In the genomic region with DNA sequence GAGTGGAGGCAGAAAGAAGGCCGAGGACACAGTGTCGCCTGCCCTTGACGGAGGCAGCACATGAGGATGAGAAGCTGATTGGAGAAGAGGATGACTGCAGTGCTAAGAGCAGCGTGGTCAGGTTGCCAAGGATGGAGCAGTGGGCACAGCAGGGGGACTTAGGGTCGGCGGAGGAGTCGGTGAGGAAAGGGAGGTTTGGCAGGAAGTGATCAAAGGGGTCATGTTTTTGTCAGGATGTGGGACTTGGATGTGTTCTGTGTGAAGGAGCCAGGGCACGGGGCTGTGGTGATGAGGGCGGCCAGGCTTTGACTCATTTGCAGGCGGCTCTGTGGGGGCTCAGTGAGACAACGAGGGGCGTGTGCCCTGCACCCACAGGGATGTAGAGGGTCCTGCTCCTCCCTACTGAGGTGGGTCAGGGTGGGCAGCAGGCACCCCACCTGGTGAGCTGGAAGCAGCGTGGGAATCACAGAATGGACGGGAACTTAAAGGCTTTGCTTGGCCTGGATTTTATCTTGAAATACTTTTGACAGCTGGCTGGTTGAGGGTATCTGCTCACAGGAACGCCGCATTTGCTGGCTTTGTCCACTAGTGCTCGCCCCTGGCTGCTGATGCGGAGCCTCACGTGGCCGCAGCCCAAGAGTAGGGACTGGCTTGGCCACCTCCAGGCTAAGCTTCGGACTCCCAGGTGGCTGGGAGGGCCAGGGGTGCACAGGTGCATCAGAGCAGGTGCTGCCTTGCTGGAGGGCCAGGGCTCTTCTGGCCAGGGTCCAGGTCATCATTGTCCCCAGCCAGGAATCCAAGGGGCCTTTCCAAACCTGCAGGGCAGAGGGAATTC, we compare ENCODE assay signal across 8 cellular contexts. TPM values are rescaled to one million over a fixed set of nuclear protein-coding genes. Genes with fewer than 3 reads are reported as not detected.
DNase-seq lines count a peak whose midpoint lies in the region; ATAC-seq, FAIRE-seq and TF ChIP-seq lines count a peak whose summit lies in the region.

No MANE protein-coding gene starts in this region.

- H3K9me3 ChIP-seq in A549 = no peaks in the 10 kb centered on the region
- no peaks in the 10 kb centered on the region for H3K9me3 ChIP-seq in body of pancreas

- POLR2A ChIA-PET in A549 (lab: Yijun Ruan, JAX) = no interaction called here

- H3K9me3 Mint-ChIP-seq in activated T-helper 17 cell treated with anti-CD3 and anti-CD28 coated beads, Interleukin-2, amount 50 U/mL, for 72 hours = no peaks in the 10 kb centered on the region

- DNase-seq in A549 (ENCODE audit: low read depth in 1 of 2, low spot score in 1 of 2) (no peak), body of pancreas (no peak), NCI-H1694 treated with DMSO at 0.1 percent for 48 hours (lab: John Stamatoyannopoulos, UW) (no peak)
- no peak for DNase-seq in activated CD4-positive, CD25-positive, alpha-beta regulatory T cell (lab: John Stamatoyannopoulos, UW)

- no peak for FAIRE-seq in A549 (lab: Jason Lieb, UNC)

- peak overlapping the region; percentile 44 for H3K4me3 Mint-ChIP-seq in activated T-helper 17 cell treated with anti-CD3 and anti-CD28 coated beads, Interleukin-2, amount 50 U/mL, for 72 hours

- TF ChIP-seq CTCF in A549 (IDR thresholded peaks at IDR 0.05) (no peak), body of pancreas (IDR thresholded peaks at IDR 0.05) (no peak)

- no peak for TF ChIP-seq EP300 in A549 (IDR thresholded peaks at IDR 0.05)

- no peak overlapping the region for H3K4me2 ChIP-seq in A549

- no peak overlapping the region for H3K4me3 ChIP-seq in A549
- no peak overlapping the region for H3K4me3 ChIP-seq in body of pancreas

- H3K4me1 Mint-ChIP-seq in activated T-helper 17 cell treated with anti-CD3 and anti-CD28 coated beads, Interleukin-2, amount 50 U/mL, for 72 hours = peaks cover 13% of the 10 kb centered on the region

- H3K36me3 Mint-ChIP-seq in activated T-helper 17 cell treated with anti-CD3 and anti-CD28 coated beads, Interleukin-2, amount 50 U/mL, for 72 hours (ENCODE audit: low read depth) = peaks cover 61% of the 10 kb centered on the region

- H3K36me3 ChIP-seq in body of pancreas (replicated peaks in 1 of 2; ENCODE audit: insufficient read depth in 1 of 2, low read depth in 2 of 2) = peaks cover 3 to 5% of the 10 kb centered on the region in 2 donors

- WGBS in A549 (ENCODE audit: missing lambda C conversion rate) = 87% methylated on average over 21 of the region's 21 CpGs
- WGBS in body of pancreas, 2 donors = 66 to 74% methylated on average over 14 to 21 of the region's 21 CpGs

- H3K27ac Mint-ChIP-seq in activated T-helper 17 cell treated with anti-CD3 and anti-CD28 coated beads, Interleukin-2, amount 50 U/mL, for 72 hours = peak overlapping the region; percentile 49

- H3K27ac ChIP-seq in A549 = peak overlapping the region in 1 of 2 experiments; percentile 60; a peak in 1 of 6 replicates
- peak overlapping the region; percentile 52 for H3K27ac ChIP-seq in layer of hippocampus (ENCODE audit: low read depth, low read length)
- H3K27ac ChIP-seq in body of pancreas = peak overlapping the region in 1 of 4 donors; percentile 29

- peaks cover 13% of the 10 kb centered on the region for H3K4me1 ChIP-seq in A549
- peaks cover 23% of the 10 kb centered on the region for H3K4me1 ChIP-seq in body of pancreas

- TF ChIP-seq POLR2A in A549 (IDR thresholded peaks at IDR 0.05; ENCODE audit: low read length) = no peak
- TF ChIP-seq POLR2A in body of pancreas (IDR thresholded peaks at IDR 0.05) = no peak

- no peaks in the 10 kb centered on the region for H3K27me3 ChIP-seq in layer of hippocampus (ENCODE audit: control insufficient read depth, insufficient read depth, low read length)
- H3K27me3 ChIP-seq in body of pancreas = no peaks in the 10 kb centered on the region

- H3K27me3 Mint-ChIP-seq in activated T-helper 17 cell treated with anti-CD3 and anti-CD28 coated beads, Interleukin-2, amount 50 U/mL, for 72 hours = no peaks in the 10 kb centered on the region

- intact Hi-C loops in body of pancreas (cut with DNase I) = no loop called here

- no peak for TF ChIP-seq RAD21 in A549 (conservative IDR thresholded peaks at IDR 0.05 in 1 of 2, IDR thresholded peaks at IDR 0.05 in 1 of 2)

- ATAC-seq in A549 (peak; percentile 33 to 46; a peak in 3 of 6 replicates), HG03196 (IDR thresholded peaks at IDR 0.05; ENCODE audit: unreplicated experiment) (peak; percentile 18), HG03108 (IDR thresholded peaks at IDR 0.05; ENCODE audit: unreplicated experiment) (no peak), body of pancreas (no peak)
- ATAC-seq in activated T-helper 17 cell treated with anti-CD3 and anti-CD28 coated beads, Interleukin-2, amount 50 U/mL, for 72 hours (replicated peaks) = no peak

- CTCF ChIA-PET in A549 (lab: Yijun Ruan, JAX) = interaction anchor here (1.2 to 30.3 kb wide), 5 partner anchors 12 to 278 kb away, joined by 3 to 718 read pairs (median 7); a partner anchor contains a TSS

TF ChIP-seq in A549, 52 proteins besides CTCF, POLR2A, EP300 and RAD21 (continues in another document):
- TF ChIP-seq CBX8 (IDR thresholded peaks at IDR 0.05) = no peak
- no peak for TF ChIP-seq MAFK (IDR thresholded peaks at IDR 0.05; ENCODE audit: partially characterized antibody)
- no peak for TF ChIP-seq HOXB13 (CRISPR knock-in tag; IDR thresholded peaks at IDR 0.05; ENCODE audit: low read depth)
- no peak for TF ChIP-seq CHD4 (IDR thresholded peaks at IDR 0.05; ENCODE audit: borderline replicate concordance)
- no peak for TF ChIP-seq NFE2L2 (conservative IDR thresholded peaks at IDR 0.05; ENCODE audit: low read length)
- TF ChIP-seq, protein P1, sequence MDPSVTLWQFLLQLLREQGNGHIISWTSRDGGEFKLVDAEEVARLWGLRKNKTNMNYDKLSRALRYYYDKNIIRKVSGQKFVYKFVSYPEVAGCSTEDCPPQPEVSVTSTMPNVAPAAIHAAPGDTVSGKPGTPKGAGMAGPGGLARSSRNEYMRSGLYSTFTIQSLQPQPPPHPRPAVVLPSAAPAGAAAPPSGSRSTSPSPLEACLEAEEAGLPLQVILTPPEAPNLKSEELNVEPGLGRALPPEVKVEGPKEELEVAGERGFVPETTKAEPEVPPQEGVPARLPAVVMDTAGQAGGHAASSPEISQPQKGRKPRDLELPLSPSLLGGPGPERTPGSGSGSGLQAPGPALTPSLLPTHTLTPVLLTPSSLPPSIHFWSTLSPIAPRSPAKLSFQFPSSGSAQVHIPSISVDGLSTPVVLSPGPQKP (IDR thresholded peaks at IDR 0.05; ENCODE audit: low read depth, low read length) = no peak
- TF ChIP-seq FOSB (CRISPR knock-in tag; IDR thresholded peaks at IDR 0.05) = no peak
- no peak for TF ChIP-seq KDM1A (IDR thresholded peaks at IDR 0.05; ENCODE audit: low read depth)

RNA-seq across cellular contexts. Expression of a gene that starts 6.0 kb away (rescaled TPM):
- polyA plus RNA-seq in A549 (2011; rRNA removed) = 25.5 and 28.2 TPM in 2 replicates
- 94.6 and 128 TPM in 2 replicates for polyA plus RNA-seq in A549 (2012; cell fraction: cytosol; rRNA removed)
- polyA plus RNA-seq in A549 (2012; cell fraction: nucleus; rRNA removed) = 84.2 and 86.7 TPM in 2 replicates
- 42.3 to 54.3 TPM (median 47.6 TPM) in 3 replicates for polyA plus RNA-seq in A549 (2017; fragmentation: RNase III; extraction: RNeasy Plus Mini Kit Qiagen cat#74134 plus additional on column Dnase treatment)
- polyA minus RNA-seq in A549 (2011; rRNA and poly(A)+ RNA removed) = 9.2 and 12.1 TPM in 2 replicates
- total RNA-seq in activated T-helper 17 cell treated with anti-CD3 and anti-CD28 coated beads, Interleukin-2, amount 50 U/mL, for 72 hours = 10 to 100 TPM; 45.6 to 51.9 TPM
- 10 to 100 TPM; 65.6 to 66.9 TPM for total RNA-seq in body of pancreas

RNA-seq across cellular contexts. Expression of a gene that starts 11.6 kb away (rescaled TPM):
- polyA plus RNA-seq in A549 (2011; rRNA removed) (13.5 and 17.9 TPM in 2 replicates), A549 (2017; fragmentation: RNase III; extraction: RNeasy Plus Mini Kit Qiagen cat#74134 plus additional on column Dnase treatment) (17.5 to 20.5 TPM (median 19.2 TPM) in 3 replicates)
- 23.5 and 28.8 TPM in 2 replicates for polyA plus RNA-seq in A549 (2012; cell fraction: cytosol; rRNA removed)
- 154 and 178 TPM in 2 replicates for polyA plus RNA-seq in A549 (2012; cell fraction: nucleus; rRNA removed)
- polyA minus RNA-seq in A549 (2011; rRNA and poly(A)+ RNA removed) = 8.0 and 10.6 TPM in 2 replicates
- under 1 TPM in 1 of 2 donors, not detected in 1; 0.24 TPM for total RNA-seq in activated T-helper 17 cell treated with anti-CD3 and anti-CD28 coated beads, Interleukin-2, amount 50 U/mL, for 72 hours
- total RNA-seq in body of pancreas = 10 to 100 TPM; 16.3 to 27.7 TPM

RNA-seq across cellular contexts. Expression of a gene that starts 30.4 kb away (rescaled TPM):
- 43.5 and 45.0 TPM in 2 replicates for polyA plus RNA-seq in A549 (2011; rRNA removed)
- polyA plus RNA-seq in A549 (2012; cell fraction: cytosol; rRNA removed) = 107 and 137 TPM in 2 replicates
- 39.6 and 44.6 TPM in 2 replicates for polyA plus RNA-seq in A549 (2012; cell fraction: nucleus; rRNA removed)
- 82.1 to 83.0 TPM (median 82.2 TPM) in 3 replicates for polyA plus RNA-seq in A549 (2017; fragmentation: RNase III; extraction: RNeasy Plus Mini Kit Qiagen cat#74134 plus additional on column Dnase treatment)
- 14.5 and 15.0 TPM in 2 replicates for polyA minus RNA-seq in A549 (2011; rRNA and poly(A)+ RNA removed)
- 10 to 100 TPM; 34.4 to 60.3 TPM for total RNA-seq in activated T-helper 17 cell treated with anti-CD3 and anti-CD28 coated beads, Interleukin-2, amount 50 U/mL, for 72 hours
- 10 to 100 TPM; 13.2 to 13.5 TPM for total RNA-seq in body of pancreas

RNA-seq across cellular contexts. Expression of a gene that starts 30.6 kb away (rescaled TPM):
- polyA plus RNA-seq in A549 (2011; rRNA removed) = 46.9 and 50.9 TPM in 2 replicates
- 98.7 and 136 TPM in 2 replicates for polyA plus RNA-seq in A549 (2012; cell fraction: cytosol; rRNA removed)
- polyA plus RNA-seq in A549 (2012; cell fraction: nucleus; rRNA removed) = 55.0 and 57.9 TPM in 2 replicates
- polyA plus RNA-seq in A549 (2017; fragmentation: RNase III; extraction: RNeasy Plus Mini Kit Qiagen cat#74134 plus additional on column Dnase treatment) = 45.6 to 51.8 TPM (median 47.6 TPM) in 3 replicates
- polyA minus RNA-seq in A549 (2011; rRNA and poly(A)+ RNA removed) = 25.6 and 28.8 TPM in 2 replicates
- total RNA-seq in activated T-helper 17 cell treated with anti-CD3 and anti-CD28 coated beads, Interleukin-2, amount 50 U/mL, for 72 hours = 10 to 100 TPM; 26.4 to 61.9 TPM
- 1 to 10 TPM; 2.6 to 5.6 TPM for total RNA-seq in body of pancreas

RNA-seq across cellular contexts. Expression of a gene that starts 54.5 kb away (rescaled TPM):
- polyA plus RNA-seq in A549 (2011; rRNA removed) (15.8 and 17.0 TPM in 2 replicates), A549 (2017; fragmentation: RNase III; extraction: RNeasy Plus Mini Kit Qiagen cat#74134 plus additional on column Dnase treatment) (24.6 to 28.4 TPM (median 25.9 TPM) in 3 replicates)
- polyA plus RNA-seq in A549 (2012; cell fraction: cytosol; rRNA removed) = 44.9 and 59.3 TPM in 2 replicates
- 83.4 and 117 TPM in 2 replicates for polyA plus RNA-seq in A549 (2012; cell fraction: nucleus; rRNA removed)
- polyA minus RNA-seq in A549 (2011; rRNA and poly(A)+ RNA removed) = 19.7 and 35.0 TPM in 2 replicates
- 10 to 100 TPM; 33.7 to 48.3 TPM for total RNA-seq in activated T-helper 17 cell treated with anti-CD3 and anti-CD28 coated beads, Interleukin-2, amount 50 U/mL, for 72 hours
- 10 to 100 TPM; 10.6 to 23.7 TPM for total RNA-seq in body of pancreas

Comparison
In these comparisons a context has a peak if more than half of its experiments do, and no peak if none do; other contexts are left out.
1. ATAC-seq: peak in A549 (2 of 2) and HG03196 (single experiment); none in activated T-helper 17 cell treated with anti-CD3 and anti-CD28 coated beads, Interleukin-2, amount 50 U/mL, for 72 hours (single experiment), HG03108 (single experiment) and body of pancreas (single experiment).
2. RNA of a gene that starts 11.6 kb away (total RNA-seq): 16.3 to 27.7 TPM in body of pancreas; 0.24 TPM in activated T-helper 17 cell treated with anti-CD3 and anti-CD28 coated beads, Interleukin-2, amount 50 U/mL, for 72 hours; every median in the first group is over 10 times any median in the second.